ENCODE assay signal across 2 cellular contexts in genomic region chr16:85600078-85600477, GRCh38.
TF ChIP-seq lines count a peak whose summit lies in the region.

No MANE protein-coding gene starts in this region.

TF ChIP-seq in GM23338, 12 proteins besides CTCF, POLR2A, EP300 and RAD21:
- TF ChIP-seq ETS1 (IDR thresholded peaks at IDR 0.05) (no peak), JUNB (IDR thresholded peaks at IDR 0.05; ENCODE audit: unreplicated experiment) (no peak), NANOG (IDR thresholded peaks at IDR 0.05; ENCODE audit: borderline replicate concordance) (no peak), ZNF331 (CRISPR knock-in tag; IDR thresholded peaks at IDR 0.05; ENCODE audit: low read depth) (no peak), CREB1 (CRISPR knock-in tag; IDR thresholded peaks at IDR 0.05; ENCODE audit: low read depth) (no peak), ZNF114 (CRISPR knock-in tag; IDR thresholded peaks at IDR 0.05) (no peak), EZH2 (IDR thresholded peaks at IDR 0.05; ENCODE audit: low read depth, unreplicated experiment) (no peak), STAT1 (IDR thresholded peaks at IDR 0.05; ENCODE audit: unreplicated experiment) (no peak), POLR2AphosphoS5 (IDR thresholded peaks at IDR 0.05; ENCODE audit: low read depth) (no peak), EZH2phosphoT487 (IDR thresholded peaks at IDR 0.05; ENCODE audit: unreplicated experiment) (no peak), ZNF462 (CRISPR knock-in tag; IDR thresholded peaks at IDR 0.05) (no peak)
- TF ChIP-seq, protein P1, sequence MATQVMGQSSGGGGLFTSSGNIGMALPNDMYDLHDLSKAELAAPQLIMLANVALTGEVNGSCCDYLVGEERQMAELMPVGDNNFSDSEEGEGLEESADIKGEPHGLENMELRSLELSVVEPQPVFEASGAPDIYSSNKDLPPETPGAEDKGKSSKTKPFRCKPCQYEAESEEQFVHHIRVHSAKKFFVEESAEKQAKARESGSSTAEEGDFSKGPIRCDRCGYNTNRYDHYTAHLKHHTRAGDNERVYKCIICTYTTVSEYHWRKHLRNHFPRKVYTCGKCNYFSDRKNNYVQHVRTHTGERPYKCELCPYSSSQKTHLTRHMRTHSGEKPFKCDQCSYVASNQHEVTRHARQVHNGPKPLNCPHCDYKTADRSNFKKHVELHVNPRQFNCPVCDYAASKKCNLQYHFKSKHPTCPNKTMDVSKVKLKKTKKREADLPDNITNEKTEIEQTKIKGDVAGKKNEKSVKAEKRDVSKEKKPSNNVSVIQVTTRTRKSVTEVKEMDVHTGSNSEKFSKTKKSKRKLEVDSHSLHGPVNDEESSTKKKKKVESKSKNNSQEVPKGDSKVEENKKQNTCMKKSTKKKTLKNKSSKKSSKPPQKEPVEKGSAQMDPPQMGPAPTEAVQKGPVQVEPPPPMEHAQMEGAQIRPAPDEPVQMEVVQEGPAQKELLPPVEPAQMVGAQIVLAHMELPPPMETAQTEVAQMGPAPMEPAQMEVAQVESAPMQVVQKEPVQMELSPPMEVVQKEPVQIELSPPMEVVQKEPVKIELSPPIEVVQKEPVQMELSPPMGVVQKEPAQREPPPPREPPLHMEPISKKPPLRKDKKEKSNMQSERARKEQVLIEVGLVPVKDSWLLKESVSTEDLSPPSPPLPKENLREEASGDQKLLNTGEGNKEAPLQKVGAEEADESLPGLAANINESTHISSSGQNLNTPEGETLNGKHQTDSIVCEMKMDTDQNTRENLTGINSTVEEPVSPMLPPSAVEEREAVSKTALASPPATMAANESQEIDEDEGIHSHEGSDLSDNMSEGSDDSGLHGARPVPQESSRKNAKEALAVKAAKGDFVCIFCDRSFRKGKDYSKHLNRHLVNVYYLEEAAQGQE (IDR thresholded peaks at IDR 0.05; ENCODE audit: unreplicated experiment), result no peak

TF ChIP-seq in GM12878, 131 proteins besides CTCF, POLR2A, EP300 and RAD21:
- TF ChIP-seq ASH2L (IDR thresholded peaks at IDR 0.05; ENCODE audit: borderline replicate concordance, low read depth) (no peak), POLR2AphosphoS2 (IDR thresholded peaks at IDR 0.05; ENCODE audit: low read depth, low read length) (no peak), SRF (IDR thresholded peaks at IDR 0.05; ENCODE audit: low read depth in 2 of 2, low read length in 2 of 2) (no peak), TCF7 (IDR thresholded peaks at IDR 0.05; ENCODE audit: borderline replicate concordance) (no peak), SUZ12 (IDR thresholded peaks at IDR 0.05; ENCODE audit: unreplicated experiment) (no peak), SMC3 (IDR thresholded peaks at IDR 0.05; ENCODE audit: borderline replicate concordance, low read length) (no peak), MXI1 (IDR thresholded peaks at IDR 0.05; ENCODE audit: low read depth, low read length) (no peak)
- TF ChIP-seq, protein P2, sequence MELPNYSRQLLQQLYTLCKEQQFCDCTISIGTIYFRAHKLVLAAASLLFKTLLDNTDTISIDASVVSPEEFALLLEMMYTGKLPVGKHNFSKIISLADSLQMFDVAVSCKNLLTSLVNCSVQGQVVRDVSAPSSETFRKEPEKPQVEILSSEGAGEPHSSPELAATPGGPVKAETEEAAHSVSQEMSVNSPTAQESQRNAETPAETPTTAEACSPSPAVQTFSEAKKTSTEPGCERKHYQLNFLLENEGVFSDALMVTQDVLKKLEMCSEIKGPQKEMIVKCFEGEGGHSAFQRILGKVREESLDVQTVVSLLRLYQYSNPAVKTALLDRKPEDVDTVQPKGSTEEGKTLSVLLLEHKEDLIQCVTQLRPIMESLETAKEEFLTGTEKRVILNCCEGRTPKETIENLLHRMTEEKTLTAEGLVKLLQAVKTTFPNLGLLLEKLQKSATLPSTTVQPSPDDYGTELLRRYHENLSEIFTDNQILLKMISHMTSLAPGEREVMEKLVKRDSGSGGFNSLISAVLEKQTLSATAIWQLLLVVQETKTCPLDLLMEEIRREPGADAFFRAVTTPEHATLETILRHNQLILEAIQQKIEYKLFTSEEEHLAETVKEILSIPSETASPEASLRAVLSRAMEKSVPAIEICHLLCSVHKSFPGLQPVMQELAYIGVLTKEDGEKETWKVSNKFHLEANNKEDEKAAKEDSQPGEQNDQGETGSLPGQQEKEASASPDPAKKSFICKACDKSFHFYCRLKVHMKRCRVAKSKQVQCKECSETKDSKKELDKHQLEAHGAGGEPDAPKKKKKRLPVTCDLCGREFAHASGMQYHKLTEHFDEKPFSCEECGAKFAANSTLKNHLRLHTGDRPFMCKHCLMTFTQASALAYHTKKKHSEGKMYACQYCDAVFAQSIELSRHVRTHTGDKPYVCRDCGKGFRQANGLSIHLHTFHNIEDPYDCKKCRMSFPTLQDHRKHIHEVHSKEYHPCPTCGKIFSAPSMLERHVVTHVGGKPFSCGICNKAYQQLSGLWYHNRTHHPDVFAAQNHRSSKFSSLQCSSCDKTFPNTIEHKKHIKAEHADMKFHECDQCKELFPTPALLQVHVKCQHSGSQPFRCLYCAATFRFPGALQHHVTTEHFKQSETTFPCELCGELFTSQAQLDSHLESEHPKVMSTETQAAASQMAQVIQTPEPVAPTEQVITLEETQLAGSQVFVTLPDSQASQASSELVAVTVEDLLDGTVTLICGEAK (IDR thresholded peaks at IDR 0.05; ENCODE audit: borderline replicate concordance), result no peak
- TF ChIP-seq, protein P3, sequence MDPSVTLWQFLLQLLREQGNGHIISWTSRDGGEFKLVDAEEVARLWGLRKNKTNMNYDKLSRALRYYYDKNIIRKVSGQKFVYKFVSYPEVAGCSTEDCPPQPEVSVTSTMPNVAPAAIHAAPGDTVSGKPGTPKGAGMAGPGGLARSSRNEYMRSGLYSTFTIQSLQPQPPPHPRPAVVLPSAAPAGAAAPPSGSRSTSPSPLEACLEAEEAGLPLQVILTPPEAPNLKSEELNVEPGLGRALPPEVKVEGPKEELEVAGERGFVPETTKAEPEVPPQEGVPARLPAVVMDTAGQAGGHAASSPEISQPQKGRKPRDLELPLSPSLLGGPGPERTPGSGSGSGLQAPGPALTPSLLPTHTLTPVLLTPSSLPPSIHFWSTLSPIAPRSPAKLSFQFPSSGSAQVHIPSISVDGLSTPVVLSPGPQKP (IDR thresholded peaks at IDR 0.05; ENCODE audit: low read depth, low read length), result no peak
